24 cellular contexts compared by ENCODE assay signal in the genomic region with DNA sequence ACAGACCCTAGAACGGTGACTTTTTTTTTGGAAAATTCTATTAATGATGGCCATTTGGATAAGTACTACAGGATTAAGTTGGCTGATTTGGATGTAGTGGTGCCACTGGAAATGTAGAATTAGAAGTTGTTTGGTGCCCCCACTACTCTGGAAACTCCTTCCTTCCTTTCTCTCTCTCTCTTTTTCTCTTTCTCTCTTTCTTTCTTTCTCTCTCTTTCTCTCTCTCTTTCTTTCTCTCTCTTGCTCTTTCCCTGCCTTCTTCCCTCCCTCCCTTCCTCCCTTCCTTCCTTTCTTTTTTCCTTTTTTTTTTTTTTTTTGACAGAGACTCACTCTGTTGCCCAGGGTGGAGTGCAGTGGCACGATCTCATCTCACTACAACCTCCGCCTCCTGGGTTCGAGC. TPM values are rescaled to one million over a fixed set of nuclear protein-coding genes. Genes with fewer than 3 reads are reported as not detected.
DNase-seq lines count a peak whose midpoint lies in the region; ATAC-seq, FAIRE-seq and TF ChIP-seq lines count a peak whose summit lies in the region.
"Had no signal": no experiment of that assay in that cellular context is flagged by ENCODE, and none has a peak within 500 bp of the region (broad histone marks: within the 10 kb centered on the region; RNA-seq: fewer than 3 reads in every experiment).

No MANE protein-coding gene starts in this region.

- peaks cover 71% of the 10 kb centered on the region for H3K36me3 Mint-ChIP-seq in stimulated activated naive CD8-positive, alpha-beta T cell treated with anti-CD3 and anti-CD28 coated beads, Interleukin-15, Interleukin-2, amounts not matched to agents 100 ng/mL and 50 ng/mL, for 24 hours (ENCODE audit: low read depth)
- H3K36me3 Mint-ChIP-seq in type B pancreatic cell = peaks cover 29% of the 10 kb centered on the region

- peaks cover 67% of the 10 kb centered on the region for H3K4me1 Mint-ChIP-seq in stimulated activated naive CD8-positive, alpha-beta T cell treated with anti-CD3 and anti-CD28 coated beads, Interleukin-15, Interleukin-2, amounts not matched to agents 100 ng/mL and 50 ng/mL, for 24 hours (ENCODE audit: low read depth)
- peaks cover 27% of the 10 kb centered on the region for H3K4me1 Mint-ChIP-seq in type B pancreatic cell (ENCODE audit: unreplicated experiment)

- no peaks in the 10 kb centered on the region for H3K9me3 Mint-ChIP-seq in stimulated activated naive CD8-positive, alpha-beta T cell treated with anti-CD3 and anti-CD28 coated beads, Interleukin-15, Interleukin-2, amounts not matched to agents 100 ng/mL and 50 ng/mL, for 24 hours
- H3K9me3 Mint-ChIP-seq in type B pancreatic cell = no peaks in the 10 kb centered on the region
- H3K9me3 Mint-ChIP-seq: CD4-positive, alpha-beta memory T cell; IgD-negative memory B cell had no signal

- peak overlapping the region; percentile 67; the same call in 1 of the 2 replicates for H3K4me2 ChIP-seq in OCI-LY7 (ENCODE audit: low read length)
- no peak overlapping the region for H3K4me2 ChIP-seq in K562 (ENCODE audit: insufficient read depth, low read length)

- H3K27me3 ChIP-seq in K562 (ENCODE audit: control insufficient read depth in 2 of 2, insufficient read depth in 2 of 2, low read length in 2 of 2) = no peaks in the 10 kb centered on the region
- H3K27me3 ChIP-seq in effector memory CD4-positive, alpha-beta T cell (replicated peaks; ENCODE audit: control insufficient read depth, insufficient read depth, low read length, poor library complexity, severe bottlenecking) = no peaks in the 10 kb centered on the region
- H3K27me3 ChIP-seq: MG63, SJSA1 had no signal

- H3K9me1 ChIP-seq in K562 (ENCODE audit: control insufficient read depth, insufficient read depth, low read length) = no peaks in the 10 kb centered on the region

- H3K9me3 ChIP-seq in OCI-LY7 (ENCODE audit: low read length) (no peaks in the 10 kb centered on the region), K562 (replicated peaks; ENCODE audit: control insufficient read depth, insufficient read depth, low read depth, low read length) (no peaks in the 10 kb centered on the region)
- H3K9me3 ChIP-seq in effector memory CD4-positive, alpha-beta T cell (ENCODE audit: control insufficient read depth, low read length) = no peaks in the 10 kb centered on the region
- H3K9me3 ChIP-seq: Caco-2, MG63, SJSA1 had no signal

- BruUV-seq in OCI-LY7 (replicated peaks; lab: Mats Ljungman, UMichigan) (no TSS peak), K562 (replicated peaks; lab: Mats Ljungman, UMichigan) (no TSS peak)

- no peak for ATAC-seq in stimulated activated naive CD8-positive, alpha-beta T cell treated with anti-CD3 and anti-CD28 coated beads, Interleukin-15, Interleukin-2, amounts not matched to agents 100 U/mL and 50 U/mL, for 24 hours
- ATAC-seq in K562 = no peak
- ATAC-seq in GM19397 (IDR thresholded peaks at IDR 0.05; ENCODE audit: unreplicated experiment) = no peak
- ATAC-seq: GM12878, Right ventricle myocardium inferior had no signal

- TF ChIP-seq POLR2A in K562 (conservative IDR thresholded peaks at IDR 0.05) = no peak

- H3K4me3 ChIP-seq in OCI-LY7 (ENCODE audit: low read depth, low read length, poor library complexity, severe bottlenecking) (no peak overlapping the region), K562 (no peak overlapping the region)
- no peak overlapping the region for H3K4me3 ChIP-seq in effector memory CD4-positive, alpha-beta T cell (ENCODE audit: insufficient read depth, low read depth, low read length, poor library complexity, severe bottlenecking)
- H3K4me3 ChIP-seq: GM12878, MG63, SJSA1 had no signal

- H2AFZ ChIP-seq in OCI-LY7 (ENCODE audit: low read length) = no peak overlapping the region
- no peak overlapping the region for H2AFZ ChIP-seq in K562 (ENCODE audit: low read depth, low read length)

- H3K79me2 ChIP-seq in OCI-LY7 (ENCODE audit: insufficient read depth, low read depth, low read length) (peaks cover 31% of the 10 kb centered on the region), K562 (ENCODE audit: control insufficient read depth, insufficient read depth, low read length) (peaks cover 62% of the 10 kb centered on the region)

- peak overlapping the region; percentile 32 for H3K4me3 Mint-ChIP-seq in stimulated activated naive CD8-positive, alpha-beta T cell treated with anti-CD3 and anti-CD28 coated beads, Interleukin-15, Interleukin-2, amounts not matched to agents 100 ng/mL and 50 ng/mL, for 24 hours
- peak overlapping the region; percentile 44 for H3K4me3 Mint-ChIP-seq in type B pancreatic cell

- H3K36me3 ChIP-seq in OCI-LY7 (ENCODE audit: insufficient read depth, low read length) (peaks cover 64% of the 10 kb centered on the region), K562 (ENCODE audit: control insufficient read depth, insufficient read depth, low read length) (peaks cover 70% of the 10 kb centered on the region)
- H3K36me3 ChIP-seq in effector memory CD4-positive, alpha-beta T cell (ENCODE audit: control insufficient read depth, insufficient read depth, low read length) = peaks cover 20% of the 10 kb centered on the region

- no peaks in the 10 kb centered on the region for H3K27me3 Mint-ChIP-seq in stimulated activated naive CD8-positive, alpha-beta T cell treated with anti-CD3 and anti-CD28 coated beads, Interleukin-15, Interleukin-2, amounts not matched to agents 100 ng/mL and 50 ng/mL, for 24 hours
- H3K27me3 Mint-ChIP-seq in type B pancreatic cell = no peaks in the 10 kb centered on the region
- H3K27me3 Mint-ChIP-seq: CD4-positive, alpha-beta memory T cell; IgD-negative memory B cell had no signal

- POLR2A ChIA-PET in OCI-LY7 (lab: Charles Lee) (interaction anchor here (0.6 kb wide), 1 partner anchor 111 kb away, joined by 3 read pairs; no protein-coding TSS in a partner anchor), K562 (lab: Yijun Ruan, JAX) (no interaction called here)

- no peak overlapping the region for H3K27ac ChIP-seq in OCI-LY7 (ENCODE audit: low read depth, low read length, poor library complexity, severe bottlenecking)
- no peak overlapping the region for H3K27ac ChIP-seq in K562 (ENCODE audit: extremely low read depth, low read depth, low read length)
- no peak overlapping the region for H3K27ac ChIP-seq in effector memory CD4-positive, alpha-beta T cell (ENCODE audit: insufficient read depth, low read length, poor library complexity, severe bottlenecking)
- H3K27ac ChIP-seq: SJSA1 had no signal

- TF ChIP-seq RAD21 in K562 (CRISPR knock-in tag; conservative IDR thresholded peaks at IDR 0.05 in 1 of 2, IDR thresholded peaks at IDR 0.05 in 1 of 2) = no peak

- CTCF ChIA-PET in OCI-LY7 (lab: Charles Lee; ENCODE audit: unreplicated experiment) (no interaction called here), K562 (lab: Yijun Ruan, JAX; ENCODE audit: low intra/inter-chr PET ratio) (no interaction called here)

- H4K20me1 ChIP-seq in OCI-LY7 (ENCODE audit: insufficient read depth, low read length) (0 out of 2 replicates have a peak, but pooled peaks cover 7% of the 10 kb centered on the region), K562 (replicated peaks; ENCODE audit: control insufficient read depth, insufficient read depth, low read length) (no peaks in the 10 kb centered on the region)

- H3K9me2 ChIP-seq in OCI-LY7 (ENCODE audit: insufficient read depth, low read length) = no peaks in the 10 kb centered on the region

- no peak overlapping the region for H3K9ac ChIP-seq in K562 (ENCODE audit: insufficient read depth in 1 of 2, low read depth in 2 of 2, low read length in 2 of 2)

- TF ChIP-seq CTCF in OCI-LY7 (conservative IDR thresholded peaks at IDR 0.05; ENCODE audit: low read length) = no peak
- TF ChIP-seq CTCF in K562 (IDR thresholded peaks at IDR 0.05 in 2 of 3, conservative IDR thresholded peaks at IDR 0.05 in 1 of 3; ENCODE audit: insufficient read depth in 2 of 3, low read depth in 1 of 3, low read length in 3 of 3) = no peak
- no peak for TF ChIP-seq CTCF in type B pancreatic cell (conservative IDR thresholded peaks at IDR 0.05)

- intact Hi-C loops in OCI-LY7 (cut with micrococcal nuclease; ENCODE audit: unreplicated experiment) (loop anchor here (5.0 to 10.0 kb wide), 3 partner anchors 91 to 377 kb away; partner anchors contain the start of genes CASP6 and ELOVL6), K562 (cut with micrococcal nuclease) (loop anchor here (10.0 kb wide), 2 partner anchors 253 to 377 kb away; partner anchors contain the start of genes ELOVL6 and MCUB)

- no peak for FAIRE-seq in K562 (lab: Jason Lieb, UNC)
- FAIRE-seq: GM12878, H54 had no signal

- WGBS in K562 (ENCODE audit: insufficient coverage, low coverage, missing lambda C conversion rate) = 93% methylated on average over 1 of the region's 4 CpGs

- no peak for TF ChIP-seq EP300 in K562 (IDR thresholded peaks at IDR 0.05; ENCODE audit: low read length)

- H3K27ac Mint-ChIP-seq in stimulated activated naive CD8-positive, alpha-beta T cell treated with anti-CD3 and anti-CD28 coated beads, Interleukin-15, Interleukin-2, amounts not matched to agents 100 ng/mL and 50 ng/mL, for 24 hours = peak overlapping the region; percentile 50
- H3K27ac Mint-ChIP-seq in type B pancreatic cell = no peak overlapping the region

- in situ Hi-C loops in K562 (cut with MboI) = no loop called here

- no peak for DNase-seq in stimulated activated naive CD8-positive, alpha-beta T cell treated with anti-CD3 and anti-CD28 coated beads, Interleukin-15, Interleukin-2, amounts not matched to agents 100 U/mL and 50 U/mL, for 24 hours
- DNase-seq in OCI-LY7 (ENCODE audit: low spot score) (no peak), K562 (ENCODE audit: extremely low read depth in 1 of 4, low spot score in 3 of 4) (no peak), type B pancreatic cell (ENCODE audit: extremely low spot score, unreplicated experiment) (no peak), hepatic stellate cell (ENCODE audit: low spot score) (no peak)
- DNase-seq in effector memory CD4-positive, alpha-beta T cell = no peak
- DNase-seq: Caco-2; CD4-positive, alpha-beta memory T cell; DMS 273 treated with DMSO at 0.1 percent for 48 hours; DMS79 treated with DMSO at 0.1 percent for 48 hours; Karpas-422; MG63; NCI-H1417; NCI-H1694 treated with DMSO at 0.1 percent for 48 hours; NCI-H2081 treated with DMSO at 0.1 percent for 48 hours; NCI-H446; NCI-H526 had no signal

- peaks cover 22% of the 10 kb centered on the region for H3K4me1 ChIP-seq in OCI-LY7 (ENCODE audit: insufficient read depth, low read length, poor library complexity, severe bottlenecking)
- peaks cover 5 to 8% of the 10 kb centered on the region in 2 experiments; a peak in 3 of 5 replicates for H3K4me1 ChIP-seq in K562 (replicated peaks in 1 of 2; ENCODE audit: control insufficient read depth in 2 of 2, insufficient read depth in 2 of 2, low read length in 2 of 2)
- peaks cover 5% of the 10 kb centered on the region for H3K4me1 ChIP-seq in effector memory CD4-positive, alpha-beta T cell (ENCODE audit: control insufficient read depth, insufficient read depth, low read length, poor library complexity, severe bottlenecking)
- H3K4me1 ChIP-seq: Caco-2 had no signal

RNA-seq across cellular contexts. Expression of gene GAR1, which starts 2.7 kb away (rescaled TPM):
- 16.4 and 26.7 TPM in 2 replicates for total RNA-seq in OCI-LY7 (2014; rRNA removed; shearing (Covaris generic))
- total RNA-seq in OCI-LY7 (2022) (37.7 and 42.5 TPM in 2 replicates), K562 (2014; rRNA removed) (63.0 and 75.3 TPM in 2 replicates), K562 (2014; rRNA removed; fragmentation: Illumina TruSeq; extraction: Trizol) (47.6 and 56.1 TPM in 2 replicates), K562 (2015; rRNA removed; fragmentation: Illumina TruSeq; extraction: Trizol) (54.7 and 68.2 TPM in 2 replicates), K562 (2021) (78.7 and 86.1 TPM in 2 replicates), type B pancreatic cell (ENCODE audit: low replicate concordance) (27.9 and 44.7 TPM in 2 replicates)
- 7.4 and 24.1 TPM in 2 replicates for total RNA-seq in K562 (2011; cell fraction: chromatin; rRNA removed; ENCODE audit: low replicate concordance)
- 5.0 and 6.8 TPM in 2 replicates for total RNA-seq in K562 (2011; cell fraction: nucleolus; rRNA removed)
- total RNA-seq in K562 (2011; cell fraction: nucleoplasm; rRNA removed) = 16.8 and 24.8 TPM in 2 replicates
- polyA plus RNA-seq in K562 (2011; rRNA removed) (49.6 and 81.8 TPM in 2 replicates), K562 (2014; fragmentation: Illumina TruSeq; extraction: Trizol) (151 and 171 TPM in 2 replicates), K562 (2014; fragmentation: Nextera tagmentation; extraction: Ambion mirVana) (10 to 100 TPM; 35.7 to 44.2 TPM), K562 (2014; rRNA removed) (179 and 194 TPM in 2 replicates)
- polyA plus RNA-seq in K562 (2011; cell fraction: cytosol; rRNA removed) = 12.3 and 24.5 TPM in 2 replicates
- polyA plus RNA-seq in K562 (2011; cell fraction: nucleus; rRNA removed) = 9.6 and 14.6 TPM in 2 replicates
- polyA plus RNA-seq in K562 (2012) = 68.9 and 285 TPM in 2 replicates
- polyA minus RNA-seq in K562 (2011; rRNA and poly(A)+ RNA removed) = 18.4 and 20.3 TPM in 2 replicates
- polyA minus RNA-seq in K562 (2011; cell fraction: cytosol; rRNA and poly(A)+ RNA removed) = 11.5 and 12.1 TPM in 2 replicates
- 4.3 and 9.1 TPM in 2 replicates for polyA minus RNA-seq in K562 (2011; cell fraction: nucleus; rRNA and poly(A)+ RNA removed)

RNA-seq across cellular contexts. Expression of gene RRH, which starts 9.5 kb away (rescaled TPM):
- 0.35 TPM in 1 of 2 replicates, not detected in the other for total RNA-seq in OCI-LY7 (2014; rRNA removed; shearing (Covaris generic))
- 0.23 TPM in 1 of 2 replicates, not detected in the other for total RNA-seq in OCI-LY7 (2022)
- 0.60 and 0.97 TPM in 2 replicates for total RNA-seq in K562 (2011; cell fraction: chromatin; rRNA removed; ENCODE audit: low replicate concordance)
- total RNA-seq in K562 (2011; cell fraction: nucleolus; rRNA removed) = 0.17 TPM in 1 of 2 replicates, not detected in the other
- total RNA-seq in K562 (2011; cell fraction: nucleoplasm; rRNA removed) = 0.81 and 2.2 TPM in 2 replicates
- not detected in 2 replicates for total RNA-seq in K562 (2014; rRNA removed)
- 0.16 TPM in 1 of 2 replicates, not detected in the other for total RNA-seq in K562 (2014; rRNA removed; fragmentation: Illumina TruSeq; extraction: Trizol)
- 0.18 TPM in 1 of 2 replicates, not detected in the other for total RNA-seq in K562 (2015; rRNA removed; fragmentation: Illumina TruSeq; extraction: Trizol)
- total RNA-seq in K562 (2021) = not detected in 2 replicates
- polyA plus RNA-seq in K562 (2011; rRNA removed) = 0.28 and 0.31 TPM in 2 replicates
- polyA plus RNA-seq in K562 (2011; cell fraction: cytosol; rRNA removed) = 0.04 and 0.15 TPM in 2 replicates
- 0.48 and 0.86 TPM in 2 replicates for polyA plus RNA-seq in K562 (2011; cell fraction: nucleus; rRNA removed)
- not detected in 2 replicates for polyA plus RNA-seq in K562 (2012)
- polyA plus RNA-seq in K562 (2014; fragmentation: Illumina TruSeq; extraction: Trizol) = 0.14 and 0.18 TPM in 2 replicates
- polyA plus RNA-seq in K562 (2014; fragmentation: Nextera tagmentation; extraction: Ambion mirVana) = under 1 TPM; 0.04 to 0.07 TPM
- polyA plus RNA-seq in K562 (2014; rRNA removed) = 0.05 and 0.07 TPM in 2 replicates
- 0.51 TPM in 1 of 2 replicates, not detected in the other for polyA minus RNA-seq in K562 (2011; rRNA and poly(A)+ RNA removed)
- polyA minus RNA-seq in K562 (2011; cell fraction: cytosol; rRNA and poly(A)+ RNA removed) = not detected in 2 replicates
- polyA minus RNA-seq in K562 (2011; cell fraction: nucleus; rRNA and poly(A)+ RNA removed) = 0.67 TPM in 1 of 2 replicates, not detected in the other
- total RNA-seq in type B pancreatic cell (ENCODE audit: low replicate concordance) = 0.41 TPM in 1 of 2 replicates, not detected in the other
- total RNA-seq: GM12878, Right ventricle myocardium inferior, SJSA1 had no signal
- polyA plus RNA-seq: CD4-positive, alpha-beta memory T cell; IgD-negative memory B cell had no signal

RNA-seq across cellular contexts. Expression of gene CFI, which starts 16.5 kb away (rescaled TPM):
- not detected in 2 replicates for total RNA-seq in OCI-LY7 (2014; rRNA removed; shearing (Covaris generic))
- total RNA-seq in OCI-LY7 (2022) = not detected in 2 replicates
- 0.23 TPM in 1 of 2 replicates, not detected in the other for total RNA-seq in K562 (2011; cell fraction: chromatin; rRNA removed; ENCODE audit: low replicate concordance)
- total RNA-seq in K562 (2011; cell fraction: nucleolus; rRNA removed) = not detected in 2 replicates
- 0.31 TPM in 1 of 2 replicates, not detected in the other for total RNA-seq in K562 (2011; cell fraction: nucleoplasm; rRNA removed)
- total RNA-seq in K562 (2014; rRNA removed) = 0.41 and 1.4 TPM in 2 replicates
- total RNA-seq in K562 (2014; rRNA removed; fragmentation: Illumina TruSeq; extraction: Trizol) = 0.61 and 0.62 TPM in 2 replicates
- 8.3 and 8.4 TPM in 2 replicates for total RNA-seq in K562 (2015; rRNA removed; fragmentation: Illumina TruSeq; extraction: Trizol)
- total RNA-seq in K562 (2021) = 0.94 and 0.95 TPM in 2 replicates
- 0.22 and 0.54 TPM in 2 replicates for polyA plus RNA-seq in K562 (2011; rRNA removed)
- 0.06 and 0.12 TPM in 2 replicates for polyA plus RNA-seq in K562 (2011; cell fraction: cytosol; rRNA removed)
- polyA plus RNA-seq in K562 (2011; cell fraction: nucleus; rRNA removed) = 0.10 and 0.26 TPM in 2 replicates
- polyA plus RNA-seq in K562 (2012) = 2.5 and 3.9 TPM in 2 replicates
- 0.58 and 1.00 TPM in 2 replicates for polyA plus RNA-seq in K562 (2014; fragmentation: Illumina TruSeq; extraction: Trizol)
- 1 to 10 TPM in 1 of 2 experiments, under 1 TPM in 1; 0.30 to 1.1 TPM for polyA plus RNA-seq in K562 (2014; fragmentation: Nextera tagmentation; extraction: Ambion mirVana)
- 0.46 and 0.72 TPM in 2 replicates for polyA plus RNA-seq in K562 (2014; rRNA removed)
- polyA minus RNA-seq in K562 (2011; rRNA and poly(A)+ RNA removed) = 0.33 TPM in 1 of 2 replicates, not detected in the other
- 0.73 TPM in 1 of 2 replicates, not detected in the other for polyA minus RNA-seq in K562 (2011; cell fraction: cytosol; rRNA and poly(A)+ RNA removed)
- polyA minus RNA-seq in K562 (2011; cell fraction: nucleus; rRNA and poly(A)+ RNA removed) = not detected in 2 replicates
- 15.4 and 24.0 TPM in 2 replicates for total RNA-seq in type B pancreatic cell (ENCODE audit: low replicate concordance)
- total RNA-seq: Caco-2; CD4-positive, alpha-beta memory T cell had no signal
- polyA plus RNA-seq: CD4-positive, alpha-beta memory T cell; IgD-negative memory B cell had no signal

RNA-seq across cellular contexts. Expression of gene LRIT3, which starts 29.6 kb away (rescaled TPM):
- 0.10 and 0.13 TPM in 2 replicates for total RNA-seq in OCI-LY7 (2014; rRNA removed; shearing (Covaris generic))
- total RNA-seq in OCI-LY7 (2022) = 0.09 and 0.11 TPM in 2 replicates
- total RNA-seq in K562 (2011; cell fraction: chromatin; rRNA removed; ENCODE audit: low replicate concordance) = 0.19 and 0.60 TPM in 2 replicates
- 0.13 and 0.17 TPM in 2 replicates for total RNA-seq in K562 (2011; cell fraction: nucleolus; rRNA removed)
- total RNA-seq in K562 (2011; cell fraction: nucleoplasm; rRNA removed) = 0.15 TPM in 1 of 2 replicates, not detected in the other
- not detected in 2 replicates for total RNA-seq in K562 (2014; rRNA removed)
- 0.04 and 0.10 TPM in 2 replicates for total RNA-seq in K562 (2014; rRNA removed; fragmentation: Illumina TruSeq; extraction: Trizol)
- total RNA-seq in K562 (2015; rRNA removed; fragmentation: Illumina TruSeq; extraction: Trizol) = 0.04 TPM in 1 of 2 replicates, not detected in the other
- not detected in 2 replicates for total RNA-seq in K562 (2021)
- 0.10 and 0.20 TPM in 2 replicates for polyA plus RNA-seq in K562 (2011; rRNA removed)
- 0.03 and 0.16 TPM in 2 replicates for polyA plus RNA-seq in K562 (2011; cell fraction: cytosol; rRNA removed)
- polyA plus RNA-seq in K562 (2011; cell fraction: nucleus; rRNA removed) = 0.26 and 0.84 TPM in 2 replicates
- polyA plus RNA-seq in K562 (2012) = 0.04 and 0.05 TPM in 2 replicates
- 0.04 TPM in 1 of 2 replicates, not detected in the other for polyA plus RNA-seq in K562 (2014; fragmentation: Illumina TruSeq; extraction: Trizol)
- polyA plus RNA-seq in K562 (2014; fragmentation: Nextera tagmentation; extraction: Ambion mirVana) = not detected
- polyA plus RNA-seq in K562 (2014; rRNA removed) = 0.07 TPM in 2 replicates
- polyA minus RNA-seq in K562 (2011; rRNA and poly(A)+ RNA removed) = 0.36 TPM in 1 of 2 replicates, not detected in the other
- 0.36 TPM in 1 of 2 replicates, not detected in the other for polyA minus RNA-seq in K562 (2011; cell fraction: cytosol; rRNA and poly(A)+ RNA removed)
- 0.13 and 0.56 TPM in 2 replicates for polyA minus RNA-seq in K562 (2011; cell fraction: nucleus; rRNA and poly(A)+ RNA removed)
- 0.27 TPM in 1 of 2 replicates, not detected in the other for total RNA-seq in type B pancreatic cell (ENCODE audit: low replicate concordance)
- total RNA-seq: GM12878, Right ventricle myocardium inferior, SJSA1 had no signal
- polyA plus RNA-seq: CD4-positive, alpha-beta memory T cell; IgD-negative memory B cell had no signal
